In the genomic region with DNA sequence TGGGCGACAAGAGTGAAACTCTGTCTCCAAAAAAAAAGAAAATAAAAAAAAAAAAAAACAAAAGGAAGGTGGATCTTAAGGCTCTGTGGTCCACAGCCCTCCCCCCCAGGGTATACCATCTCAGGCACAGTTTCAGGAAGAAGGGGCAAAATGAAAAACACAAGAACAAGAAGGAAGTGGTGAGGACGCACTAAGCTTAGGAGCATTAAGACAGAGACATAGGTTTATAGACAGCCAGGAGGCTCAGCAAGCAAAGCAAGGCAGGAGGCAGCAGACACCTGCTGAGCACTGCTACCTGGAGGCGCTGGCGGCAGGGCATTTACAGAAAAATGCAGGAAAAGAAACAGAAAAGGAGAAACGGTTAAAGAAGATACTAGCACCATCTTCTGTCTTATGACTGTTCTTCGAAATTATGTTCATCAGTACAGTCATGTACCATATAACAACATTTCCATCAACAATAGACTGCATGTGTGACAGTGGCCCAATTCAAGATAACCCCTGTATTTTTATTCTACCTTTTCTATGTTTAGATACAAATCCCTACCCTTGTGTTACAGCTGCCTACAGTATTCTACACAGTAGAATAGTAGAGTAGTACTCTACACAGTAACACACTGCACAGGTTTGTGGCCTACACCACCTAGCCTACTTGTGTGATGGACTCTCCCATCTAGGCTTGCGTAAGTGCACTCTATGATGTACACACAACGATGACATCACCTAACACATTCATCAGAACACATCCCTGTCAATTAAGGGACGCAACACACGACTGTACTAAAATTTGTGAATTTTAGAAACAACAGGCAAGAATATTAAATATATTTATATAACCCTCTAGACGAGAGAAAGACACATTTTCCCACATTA, we compare ENCODE assay signal across 15 cellular contexts.
DNase-seq lines count a peak whose midpoint lies in the region; ATAC-seq lines count a peak whose summit lies in the region.
"Had no signal": no experiment of that assay in that cellular context is flagged by ENCODE, and none has a peak within 500 bp of the region (broad histone marks: within the 10 kb centered on the region; RNA-seq: fewer than 3 reads in every experiment).

No MANE protein-coding gene starts in this region.

- H3K27me3 Mint-ChIP-seq in activated CD4-positive, alpha-beta T cell treated with anti-CD3 and anti-CD28 coated beads, Interleukin-2, amount 10 ng/mL, durations not matched to agents 7 days and 5 days = no peaks in the 10 kb centered on the region
- no peaks in the 10 kb centered on the region for H3K27me3 Mint-ChIP-seq in T-helper 1 cell treated with Interleukin-12 subunit alpha and Interleukin-12 subunit beta and Interleukin-4 antibody, amounts not matched to agents 30 μg/mL and 1 μg/mL, for 36 hours (ENCODE audit: low read depth)
- H3K27me3 Mint-ChIP-seq in stimulated activated memory B cell treated with anti-CD40 and anti-IgM and Interleukin-4, amounts not matched to agents 10 μg/mL and 1 μg/mL and 100 μg/mL, for 72 hours = no peaks in the 10 kb centered on the region

- ATAC-seq in stimulated activated memory B cell treated with anti-CD40 and anti-IgM and Interleukin-4, amounts not matched to agents 10 μg/mL and 1 μg/mL and 100 μg/mL, for 72 hours = no peak
- ATAC-seq: sciatic nerve had no signal

- H3K36me3 Mint-ChIP-seq in activated CD4-positive, alpha-beta T cell treated with anti-CD3 and anti-CD28 coated beads, Interleukin-2, amount 10 ng/mL, durations not matched to agents 7 days and 5 days (ENCODE audit: low read depth) = peaks cover 79% of the 10 kb centered on the region
- peaks cover 61% of the 10 kb centered on the region for H3K36me3 Mint-ChIP-seq in T-helper 1 cell treated with Interleukin-12 subunit alpha and Interleukin-12 subunit beta and Interleukin-4 antibody, amounts not matched to agents 30 μg/mL and 1 μg/mL, for 36 hours (ENCODE audit: low read depth)
- peaks cover 85% of the 10 kb centered on the region for H3K36me3 Mint-ChIP-seq in stimulated activated memory B cell treated with anti-CD40 and anti-IgM and Interleukin-4, amounts not matched to agents 10 μg/mL and 1 μg/mL and 100 μg/mL, for 72 hours

- POLR2A ChIA-PET in activated CD4-positive, alpha-beta T cell treated with anti-CD3 and anti-CD28 coated beads, Interleukin-2, amount 10 ng/mL, durations not matched to agents 7 days and 5 days (lab: Charles Lee) = no interaction called here

- peak; percentile 48 for DNase-seq in activated CD4-positive, alpha-beta T cell treated with anti-CD3 and anti-CD28 coated beads, Interleukin-2, amount 10 ng/mL, durations not matched to agents 7 days and 5 days
- DNase-seq in activated CD4-positive, alpha-beta T cell treated with anti-CD3 and anti-CD28 coated beads for 4 hours = no peak
- DNase-seq in effector CD4-positive, alpha-beta T cell = peak; percentile 8
- no peak for DNase-seq in activated gamma-delta T cell (lab: John Stamatoyannopoulos, UW)
- no peak for DNase-seq in HT-29 (ENCODE audit: low spot score)
- DNase-seq in glomerular visceral epithelial cell (ENCODE audit: extremely low spot score) = no peak
- DNase-seq: head of caudate nucleus, NCI-H2081, NCI-H82, Right ventricle myocardium superior, testis had no signal

- peak overlapping the region; percentile 88 for H3K27ac Mint-ChIP-seq in activated CD4-positive, alpha-beta T cell treated with anti-CD3 and anti-CD28 coated beads, Interleukin-2, amount 10 ng/mL, durations not matched to agents 7 days and 5 days
- peak overlapping the region; percentile 89 for H3K27ac Mint-ChIP-seq in T-helper 1 cell treated with Interleukin-12 subunit alpha and Interleukin-12 subunit beta and Interleukin-4 antibody, amounts not matched to agents 30 μg/mL and 1 μg/mL, for 36 hours
- peak overlapping the region; percentile 11 for H3K27ac Mint-ChIP-seq in stimulated activated memory B cell treated with anti-CD40 and anti-IgM and Interleukin-4, amounts not matched to agents 10 μg/mL and 1 μg/mL and 100 μg/mL, for 72 hours

- CTCF ChIA-PET in activated CD4-positive, alpha-beta T cell treated with anti-CD3 and anti-CD28 coated beads, Interleukin-2, amount 10 ng/mL, durations not matched to agents 7 days and 5 days (lab: Charles Lee) = interaction anchor here (1.0 kb wide), 2 partner anchors 13 to 26 kb away, joined by 3 read pairs; no protein-coding TSS in a partner anchor

- H3K4me3 Mint-ChIP-seq in activated CD4-positive, alpha-beta T cell treated with anti-CD3 and anti-CD28 coated beads, Interleukin-2, amount 10 ng/mL, durations not matched to agents 7 days and 5 days = peak overlapping the region; percentile 0
- peak overlapping the region; percentile 41 for H3K4me3 Mint-ChIP-seq in T-helper 1 cell treated with Interleukin-12 subunit alpha and Interleukin-12 subunit beta and Interleukin-4 antibody, amounts not matched to agents 30 μg/mL and 1 μg/mL, for 36 hours
- H3K4me3 Mint-ChIP-seq in stimulated activated memory B cell treated with anti-CD40 and anti-IgM and Interleukin-4, amounts not matched to agents 10 μg/mL and 1 μg/mL and 100 μg/mL, for 72 hours = no peak overlapping the region
- H3K4me3 Mint-ChIP-seq: neural crest cell had no signal

- peaks cover 74% of the 10 kb centered on the region for H3K4me1 Mint-ChIP-seq in activated CD4-positive, alpha-beta T cell treated with anti-CD3 and anti-CD28 coated beads, Interleukin-2, amount 10 ng/mL, durations not matched to agents 7 days and 5 days
- H3K4me1 Mint-ChIP-seq in T-helper 1 cell treated with Interleukin-12 subunit alpha and Interleukin-12 subunit beta and Interleukin-4 antibody, amounts not matched to agents 30 μg/mL and 1 μg/mL, for 36 hours (ENCODE audit: low read depth) = peaks cover 60% of the 10 kb centered on the region
- H3K4me1 Mint-ChIP-seq in stimulated activated memory B cell treated with anti-CD40 and anti-IgM and Interleukin-4, amounts not matched to agents 10 μg/mL and 1 μg/mL and 100 μg/mL, for 72 hours = peaks cover 30% of the 10 kb centered on the region

- no peaks in the 10 kb centered on the region for H3K9me3 Mint-ChIP-seq in activated CD4-positive, alpha-beta T cell treated with anti-CD3 and anti-CD28 coated beads, Interleukin-2, amount 10 ng/mL, durations not matched to agents 7 days and 5 days
- no peaks in the 10 kb centered on the region for H3K9me3 Mint-ChIP-seq in T-helper 1 cell treated with Interleukin-12 subunit alpha and Interleukin-12 subunit beta and Interleukin-4 antibody, amounts not matched to agents 30 μg/mL and 1 μg/mL, for 36 hours
- no peaks in the 10 kb centered on the region for H3K9me3 Mint-ChIP-seq in stimulated activated memory B cell treated with anti-CD40 and anti-IgM and Interleukin-4, amounts not matched to agents 10 μg/mL and 1 μg/mL and 100 μg/mL, for 72 hours
- H3K9me3 Mint-ChIP-seq: neural crest cell had no signal

Comparison
In these comparisons a context has a peak if more than half of its experiments do, and no peak if none do; other contexts are left out.
1. DNase-seq: peak in activated CD4-positive, alpha-beta T cell treated with anti-CD3 and anti-CD28 coated beads, Interleukin-2, amount 10 ng/mL, durations not matched to agents 7 days and 5 days (single experiment) and effector CD4-positive, alpha-beta T cell (single experiment); none in activated CD4-positive, alpha-beta T cell treated with anti-CD3 and anti-CD28 coated beads for 4 hours (0 of 2), activated gamma-delta T cell (single experiment), HT-29 (single experiment) and glomerular visceral epithelial cell (single experiment).
2. H3K27ac Mint-ChIP-seq: peak in every context shown above with its lines; median percentile 89 in T-helper 1 cell treated with Interleukin-12 subunit alpha and Interleukin-12 subunit beta and Interleukin-4 antibody, amounts not matched to agents 30 μg/mL and 1 μg/mL, for 36 hours; 88 in activated CD4-positive, alpha-beta T cell treated with anti-CD3 and anti-CD28 coated beads, Interleukin-2, amount 10 ng/mL, durations not matched to agents 7 days and 5 days; 11 in stimulated activated memory B cell treated with anti-CD40 and anti-IgM and Interleukin-4, amounts not matched to agents 10 μg/mL and 1 μg/mL and 100 μg/mL, for 72 hours.